ENCODE assay signal across 21 cellular contexts in the genomic region with DNA sequence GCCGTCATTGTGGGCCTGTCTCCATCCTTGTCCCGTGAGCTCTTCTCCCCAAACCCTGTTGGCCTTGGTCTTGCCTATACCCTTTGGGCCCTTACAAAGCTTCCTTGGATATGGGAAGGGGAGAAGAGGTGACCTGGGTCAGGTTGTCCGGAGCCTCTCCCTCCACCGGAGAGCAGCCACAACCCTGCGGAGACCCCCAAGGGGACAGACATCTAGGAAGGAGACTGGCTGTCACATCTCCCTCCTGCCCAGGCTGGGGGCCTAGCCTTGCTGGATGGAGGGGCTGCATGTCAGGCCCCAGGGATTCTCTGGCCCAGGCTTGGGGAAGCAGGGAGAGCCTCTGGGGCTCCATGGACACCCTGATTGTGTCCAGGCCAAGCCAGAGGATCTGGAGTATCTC.
"Had no signal": no experiment of that assay in that cellular context is flagged by ENCODE, and none has a peak within 500 bp of the region (broad histone marks: within the 10 kb centered on the region; RNA-seq: fewer than 3 reads in every experiment).

No MANE protein-coding gene starts in this region.

- H3K36me3 ChIP-seq: neural progenitor cell had no signal

- H3K4me1 ChIP-seq: colonic mucosa, neural progenitor cell, parathyroid adenoma, psoas muscle, right lobe of liver had no signal

- H3K4me3 Mint-ChIP-seq: naive thymus-derived CD8-positive, alpha-beta T cell; neural progenitor cell; stimulated activated memory B cell treated with anti-CD40 and anti-IgM and Interleukin-4, amounts not matched to agents 10 μg/mL and 1 μg/mL and 100 μg/mL, for 72 hours; stimulated activated naive CD8-positive, alpha-beta T cell treated with anti-CD3 and anti-CD28 coated beads, Interleukin-15, amount 100 ng/mL, for 72 hours had no signal

- H3K4me1 Mint-ChIP-seq: neural progenitor cell had no signal

- H3K27me3 Mint-ChIP-seq: naive thymus-derived CD8-positive, alpha-beta T cell; stimulated activated memory B cell treated with anti-CD40 and anti-IgM and Interleukin-4, amounts not matched to agents 10 μg/mL and 1 μg/mL and 100 μg/mL, for 72 hours; stimulated activated naive CD8-positive, alpha-beta T cell treated with anti-CD3 and anti-CD28 coated beads, Interleukin-15, amount 100 ng/mL, for 72 hours had no signal

- H3K9me3 Mint-ChIP-seq: naive thymus-derived CD8-positive, alpha-beta T cell; neural progenitor cell; stimulated activated memory B cell treated with anti-CD40 and anti-IgM and Interleukin-4, amounts not matched to agents 10 μg/mL and 1 μg/mL and 100 μg/mL, for 72 hours; stimulated activated naive CD8-positive, alpha-beta T cell treated with anti-CD3 and anti-CD28 coated beads, Interleukin-15, amount 100 ng/mL, for 72 hours had no signal

- H3K4me3 ChIP-seq: colonic mucosa, hepatocyte, mucosa of descending colon, neural progenitor cell, psoas muscle, right lobe of liver, thoracic aorta had no signal

- H3K27ac ChIP-seq: colonic mucosa, hepatocyte, neural progenitor cell, parathyroid adenoma, psoas muscle, right lobe of liver, thoracic aorta had no signal

- H3K9me3 ChIP-seq: colonic mucosa, mucosa of descending colon, psoas muscle, right lobe of liver, thoracic aorta had no signal

- ATAC-seq: left colon; mucosa of descending colon; psoas muscle; right lobe of liver; stimulated activated memory B cell treated with anti-CD40 and anti-IgM and Interleukin-4, amounts not matched to agents 10 μg/mL and 1 μg/mL and 100 μg/mL, for 72 hours; stimulated activated naive CD8-positive, alpha-beta T cell treated with anti-CD3 and anti-CD28 coated beads, Interleukin-15, amount 100 ng/mL, for 72 hours had no signal

- DNase-seq: cerebellar nuclear complex; colonic mucosa; dermis blood vessel endothelial cell; effector CD4-positive, alpha-beta T cell; foreskin melanocyte; left colon; mucosa of descending colon; naive thymus-derived CD8-positive, alpha-beta T cell; occipital lobe; psoas muscle; retina; right lobe of liver; stimulated activated CD4-positive, alpha-beta T cell treated with anti-CD3 and anti-CD28 coated beads, Interleukin-4, amount 100 ng/mL, for 1 hour; stimulated activated CD8-positive, alpha-beta memory T cell treated with anti-CD3 and anti-CD28 coated beads, Interleukin-4, amount 100 ng/mL, for 48 hours; stimulated activated naive CD8-positive, alpha-beta T cell treated with anti-CD3 and anti-CD28 coated beads, Interleukin-15, amount 100 ng/mL, for 72 hours; trophoblast cell had no signal

- H3K27ac Mint-ChIP-seq: neural progenitor cell; stimulated activated naive CD8-positive, alpha-beta T cell treated with anti-CD3 and anti-CD28 coated beads, Interleukin-15, amount 100 ng/mL, for 72 hours had no signal

- H3K27me3 ChIP-seq: colonic mucosa, hepatocyte, neural progenitor cell, right lobe of liver had no signal
